8 cellular contexts compared by ENCODE assay signal in genomic region chr17:15849054-15849453, GRCh38.
DNase-seq lines count a peak whose midpoint lies in the region; ATAC-seq and TF ChIP-seq lines count a peak whose summit lies in the region.
"Not testable (repeated sequence)": the region's sequence is repeated elsewhere in the genome, so short reads cannot be mapped to it uniquely, and the experiment has no call there.

No MANE protein-coding gene starts in this region.

- not testable (repeated sequence) for H3K27ac Mint-ChIP-seq in osteocyte (ENCODE audit: unreplicated experiment)

- not testable (repeated sequence) for H3K9me3 ChIP-seq in heart left ventricle

- not testable (repeated sequence) for H3K27me3 ChIP-seq in HL-60 (ENCODE audit: insufficient read depth, poor library complexity, severe bottlenecking); heart left ventricle

- not testable (repeated sequence) for H3K27me3 Mint-ChIP-seq in osteocyte (ENCODE audit: unreplicated experiment)

- H3K9me3 Mint-ChIP-seq in osteocyte (ENCODE audit: unreplicated experiment) = not testable (repeated sequence)

- H3K4me3 ChIP-seq in HL-60 (replicated peaks; ENCODE audit: insufficient read depth, low read length); heart left ventricle: not testable (repeated sequence)

- WGBS in heart left ventricle, 4 donors = 25 to 42% (median 35%) methylated on average over 5 to 6 of the region's 6 CpGs

- H3K36me3 ChIP-seq in heart left ventricle = not testable (repeated sequence)

- not testable (repeated sequence) for H3K36me3 Mint-ChIP-seq in osteocyte (ENCODE audit: unreplicated experiment)

- not testable (repeated sequence) for H3K4me3 Mint-ChIP-seq in osteocyte (ENCODE audit: unreplicated experiment)

- intact Hi-C loops in heart left ventricle (cut with DNase I) = not testable (repeated sequence)

- DNase-seq in D341Med (ENCODE audit: low spot score) (peak; percentile 24), HL-60 (ENCODE audit: low read depth in 1 of 2, low spot score in 1 of 2) (peak; percentile 35 to 80), RPMI7951 (ENCODE audit: low read depth) (peak; percentile 52), brain pericyte (ENCODE audit: low read depth, low spot score) (peak; percentile 50), heart left ventricle (peak; percentile 23 to 74 (median 43))
- DNase-seq in activated CD8-positive, alpha-beta memory T cell treated with anti-CD3 and anti-CD28 coated beads for 4 hours (ENCODE audit: low read depth in 2 of 2) = peak; percentile 13 to 35
- DNase-seq in osteocyte (ENCODE audit: extremely low spot score, unreplicated experiment) = not testable (repeated sequence)
- DNase-seq in stimulated activated CD8-positive, alpha-beta memory T cell treated with anti-CD3 and anti-CD28 coated beads, Interleukin-7, amount 100 ng/mL, for 4 hours (ENCODE audit: low read depth in 2 of 2) = peak; percentile 29 to 30

- peak in 3 of 4 donors; percentile 67 to 88 (median 78) for ATAC-seq in heart left ventricle

- not testable (repeated sequence) for TF ChIP-seq CTCF in HL-60 (IDR thresholded peaks at IDR 0.05; ENCODE audit: insufficient read depth, low read length)
- peak in 9 of 12 donors; percentile 6 to 42 (median 29) for TF ChIP-seq CTCF in heart left ventricle (IDR thresholded peaks at IDR 0.05)
- peak; percentile 57 for TF ChIP-seq CTCF in osteocyte (IDR thresholded peaks at IDR 0.05)

- H3K4me1 ChIP-seq in heart left ventricle = not testable (repeated sequence)

- H3K27ac ChIP-seq in HL-60 (replicated peaks); heart left ventricle: not testable (repeated sequence)

- not testable (repeated sequence) for TF ChIP-seq POLR2A in heart left ventricle (IDR thresholded peaks at IDR 0.05)

- H3K4me1 Mint-ChIP-seq in osteocyte (ENCODE audit: unreplicated experiment) = peaks cover 13% of the 10 kb centered on the region
